1 cellular context compared by ENCODE assay signal in genomic region chr7:17184805-17185689, GRCh38.
TF ChIP-seq lines count a peak whose summit lies in the region.

No MANE protein-coding gene starts in this region.

TF ChIP-seq in HepG2, 621 proteins besides CTCF, POLR2A, EP300 and RAD21 (continued from another document):
- TF ChIP-seq, protein P1, sequence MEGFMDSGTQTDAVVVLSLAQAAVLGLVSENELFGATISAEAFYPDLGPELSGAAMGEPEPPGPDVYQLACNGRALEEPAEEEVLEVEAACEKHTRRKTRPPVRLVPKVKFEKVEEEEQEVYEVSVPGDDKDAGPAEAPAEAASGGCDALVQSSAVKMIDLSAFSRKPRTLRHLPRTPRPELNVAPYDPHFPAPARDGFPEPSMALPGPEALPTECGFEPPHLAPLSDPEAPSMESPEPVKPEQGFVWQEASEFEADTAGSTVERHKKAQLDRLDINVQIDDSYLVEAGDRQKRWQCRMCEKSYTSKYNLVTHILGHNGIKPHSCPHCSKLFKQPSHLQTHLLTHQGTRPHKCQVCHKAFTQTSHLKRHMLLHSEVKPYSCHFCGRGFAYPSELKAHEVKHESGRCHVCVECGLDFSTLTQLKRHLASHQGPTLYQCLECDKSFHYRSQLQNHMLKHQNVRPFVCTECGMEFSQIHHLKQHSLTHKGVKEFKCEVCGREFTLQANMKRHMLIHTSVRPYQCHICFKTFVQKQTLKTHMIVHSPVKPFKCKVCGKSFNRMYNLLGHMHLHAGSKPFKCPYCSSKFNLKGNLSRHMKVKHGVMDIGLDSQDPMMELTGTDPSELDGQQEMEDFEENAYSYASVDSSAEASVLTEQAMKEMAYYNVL (CRISPR knock-in tag; IDR thresholded peaks at IDR 0.05; ENCODE audit: borderline replicate concordance): 0 out of 2 replicates have a peak, but pooled peaks have one; percentile 28
- TF ChIP-seq, protein P2, sequence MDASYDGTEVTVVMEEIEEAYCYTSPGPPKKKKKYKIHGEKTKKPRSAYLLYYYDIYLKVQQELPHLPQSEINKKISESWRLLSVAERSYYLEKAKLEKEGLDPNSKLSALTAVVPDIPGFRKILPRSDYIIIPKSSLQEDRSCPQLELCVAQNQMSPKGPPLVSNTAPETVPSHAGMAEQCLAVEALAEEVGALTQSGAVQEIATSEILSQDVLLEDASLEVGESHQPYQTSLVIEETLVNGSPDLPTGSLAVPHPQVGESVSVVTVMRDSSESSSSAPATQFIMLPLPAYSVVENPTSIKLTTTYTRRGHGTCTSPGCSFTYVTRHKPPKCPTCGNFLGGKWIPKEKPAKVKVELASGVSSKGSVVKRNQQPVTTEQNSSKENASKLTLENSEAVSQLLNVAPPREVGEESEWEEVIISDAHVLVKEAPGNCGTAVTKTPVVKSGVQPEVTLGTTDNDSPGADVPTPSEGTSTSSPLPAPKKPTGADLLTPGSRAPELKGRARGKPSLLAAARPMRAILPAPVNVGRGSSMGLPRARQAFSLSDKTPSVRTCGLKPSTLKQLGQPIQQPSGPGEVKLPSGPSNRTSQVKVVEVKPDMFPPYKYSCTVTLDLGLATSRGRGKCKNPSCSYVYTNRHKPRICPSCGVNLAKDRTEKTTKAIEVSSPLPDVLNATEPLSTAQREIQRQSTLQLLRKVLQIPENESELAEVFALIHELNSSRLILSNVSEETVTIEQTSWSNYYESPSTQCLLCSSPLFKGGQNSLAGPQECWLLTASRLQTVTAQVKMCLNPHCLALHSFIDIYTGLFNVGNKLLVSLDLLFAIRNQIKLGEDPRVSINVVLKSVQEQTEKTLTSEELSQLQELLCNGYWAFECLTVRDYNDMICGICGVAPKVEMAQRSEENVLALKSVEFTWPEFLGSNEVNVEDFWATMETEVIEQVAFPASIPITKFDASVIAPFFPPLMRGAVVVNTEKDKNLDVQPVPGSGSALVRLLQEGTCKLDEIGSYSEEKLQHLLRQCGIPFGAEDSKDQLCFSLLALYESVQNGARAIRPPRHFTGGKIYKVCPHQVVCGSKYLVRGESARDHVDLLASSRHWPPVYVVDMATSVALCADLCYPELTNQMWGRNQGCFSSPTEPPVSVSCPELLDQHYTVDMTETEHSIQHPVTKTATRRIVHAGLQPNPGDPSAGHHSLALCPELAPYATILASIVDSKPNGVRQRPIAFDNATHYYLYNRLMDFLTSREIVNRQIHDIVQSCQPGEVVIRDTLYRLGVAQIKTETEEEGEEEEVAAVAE (CRISPR knock-in tag; IDR thresholded peaks at IDR 0.05; ENCODE audit: borderline replicate concordance): peak; percentile 49; the same call in 1 of the 2 replicates
- TF ChIP-seq ZNF441 (CRISPR knock-in tag; IDR thresholded peaks at IDR 0.05; ENCODE audit: borderline replicate concordance): no peak
- TF ChIP-seq MEF2D (CRISPR knock-in tag; IDR thresholded peaks at IDR 0.05): peak; percentile 84
- TF ChIP-seq SOX5 (CRISPR knock-in tag; IDR thresholded peaks at IDR 0.05; ENCODE audit: borderline replicate concordance): peak; percentile 92
- no peak for TF ChIP-seq NFE2L2 (IDR thresholded peaks at IDR 0.05; ENCODE audit: low read length)
- peak; percentile 85; the same call in 1 of the 2 replicates for TF ChIP-seq MIER3 (CRISPR knock-in tag; IDR thresholded peaks at IDR 0.05; ENCODE audit: borderline replicate concordance)
